In genomic region chr11:88292156-88292844, GRCh38 we compare ENCODE assay signal across 1 cellular context.
TF ChIP-seq lines count a peak whose summit lies in the region.

No MANE protein-coding gene starts in this region.

TF ChIP-seq in GM23338, 12 proteins besides CTCF, POLR2A, EP300 and RAD21 (continued from another document):
- TF ChIP-seq ZNF462 (CRISPR knock-in tag; IDR thresholded peaks at IDR 0.05): no peak
- no peak for TF ChIP-seq ZNF114 (CRISPR knock-in tag; IDR thresholded peaks at IDR 0.05)
- TF ChIP-seq STAT1 (IDR thresholded peaks at IDR 0.05; ENCODE audit: unreplicated experiment): no peak
